In genomic region chr11:1573847-1574255, GRCh38 we compare ENCODE assay signal across 8 cellular contexts. TPM values are rescaled to one million over a fixed set of nuclear protein-coding genes. Genes with fewer than 3 reads are reported as not detected.
DNase-seq lines count a peak whose midpoint lies in the region; ATAC-seq, FAIRE-seq and TF ChIP-seq lines count a peak whose summit lies in the region.

No MANE protein-coding gene starts in this region.

- H3K4me1 Mint-ChIP-seq in IgD-negative memory B cell: peaks cover 0 to 8% (median 1%) of the 10 kb centered on the region in 3 donors

- peaks cover 10% of the 10 kb centered on the region for H3K27me3 Mint-ChIP-seq in IgD-negative memory B cell

- H3K36me3 Mint-ChIP-seq in IgD-negative memory B cell: peaks cover 5% of the 10 kb centered on the region

- H3K27ac ChIP-seq in A549 (peak overlapping the region; percentile 89 to 95), body of pancreas (peak overlapping the region; percentile 86 to 100 (median 94)), mucosa of rectum (ENCODE audit: low read depth in 2 of 2, low read length in 2 of 2) (peak overlapping the region; percentile 96 to 97)

- intact Hi-C loops in body of pancreas (cut with DNase I): no loop called here

- H3K27me3 ChIP-seq in body of pancreas (no peaks in the 10 kb centered on the region), mucosa of rectum (ENCODE audit: control insufficient read depth in 2 of 2, insufficient read depth in 2 of 2, low read length in 2 of 2) (no peaks in the 10 kb centered on the region)

- CTCF ChIA-PET in A549 (lab: Yijun Ruan, JAX): interaction anchor here (0.5 to 26.3 kb wide), 24 partner anchors 9 to 583 kb away, joined by 3 to 719 read pairs (median 8); partner anchors contain the start of genes KRTAP5-1 and KRTAP5-2

- no peak for TF ChIP-seq CTCF in A549 (IDR thresholded peaks at IDR 0.05)
- TF ChIP-seq CTCF in body of pancreas (IDR thresholded peaks at IDR 0.05): no peak

- ATAC-seq in A549: peak; percentile 52 to 78
- ATAC-seq in body of pancreas: peak; percentile 70
- ATAC-seq in HG03469 (IDR thresholded peaks at IDR 0.05; ENCODE audit: unreplicated experiment): no peak
- ATAC-seq in GM18502 (IDR thresholded peaks at IDR 0.05; ENCODE audit: poor library complexity, unreplicated experiment): no peak

- no peak for TF ChIP-seq RAD21 in A549 (conservative IDR thresholded peaks at IDR 0.05 in 1 of 2, IDR thresholded peaks at IDR 0.05 in 1 of 2)

- DNase-seq in A549 (ENCODE audit: low read depth in 1 of 2, low spot score in 1 of 2): peak in 1 of 2 experiments; percentile 71
- peak; percentile 89 to 95 (median 94) for DNase-seq in body of pancreas
- no peak for DNase-seq in A172 (ENCODE audit: low spot score)
- DNase-seq in NOMO-1 treated with dmso at 0.1 percent for 144 hours (lab: John Stamatoyannopoulos, UW; ENCODE audit: unreplicated experiment): no peak

- WGBS in A549 (ENCODE audit: missing lambda C conversion rate): 16% methylated on average over 8 of the region's 10 CpGs
- WGBS in body of pancreas, 2 donors: 2 to 27% methylated on average over 5 to 10 of the region's 10 CpGs

- TF ChIP-seq POLR2A in A549 (IDR thresholded peaks at IDR 0.05; ENCODE audit: low read length): no peak
- peak; percentile 78 to 84 (median 83) for TF ChIP-seq POLR2A in body of pancreas (IDR thresholded peaks at IDR 0.05)

- H3K4me3 Mint-ChIP-seq in IgD-negative memory B cell: peak overlapping the region; percentile 85 to 99 (median 95)

- peak overlapping the region; percentile 92 to 100 (median 97) for H3K27ac Mint-ChIP-seq in IgD-negative memory B cell

- H3K4me1 ChIP-seq in A549: peaks cover 37% of the 10 kb centered on the region
- peaks cover 42% of the 10 kb centered on the region for H3K4me1 ChIP-seq in body of pancreas
- H3K4me1 ChIP-seq in mucosa of rectum (ENCODE audit: control insufficient read depth in 2 of 2, insufficient read depth in 2 of 2, low read length in 2 of 2): peaks cover 29 to 41% of the 10 kb centered on the region in 2 donors

- no peak for TF ChIP-seq EP300 in A549 (IDR thresholded peaks at IDR 0.05)

- H3K4me3 ChIP-seq in A549: peak overlapping the region; percentile 74
- H3K4me3 ChIP-seq in body of pancreas: peak overlapping the region in 1 of 2 donors; percentile 31
- H3K4me3 ChIP-seq in mucosa of rectum (ENCODE audit: low read length in 2 of 2): peak overlapping the region; percentile 69 to 71

- peak overlapping the region; percentile 99 for H3K4me2 ChIP-seq in A549

- H3K9me3 ChIP-seq in A549: peaks cover 14% of the 10 kb centered on the region
- H3K9me3 ChIP-seq in body of pancreas: no peaks in the 10 kb centered on the region
- H3K9me3 ChIP-seq in mucosa of rectum (ENCODE audit: control insufficient read depth in 2 of 2, low read length in 2 of 2): no peaks in the 10 kb centered on the region

- H3K9me3 Mint-ChIP-seq in IgD-negative memory B cell: peaks cover 4 to 5% (median 4%) of the 10 kb centered on the region in 3 donors

- H3K9ac ChIP-seq in mucosa of rectum (ENCODE audit: low read depth in 1 of 2, low read length in 2 of 2): peak overlapping the region; percentile 88 to 95

- FAIRE-seq in A549 (lab: Jason Lieb, UNC): no peak

- H3K36me3 ChIP-seq in body of pancreas (replicated peaks in 1 of 2; ENCODE audit: insufficient read depth in 1 of 2, low read depth in 2 of 2): no peaks in the 10 kb centered on the region
- H3K36me3 ChIP-seq in mucosa of rectum (ENCODE audit: control insufficient read depth in 2 of 2, insufficient read depth in 2 of 2, low read length in 2 of 2): no peaks in the 10 kb centered on the region

- POLR2A ChIA-PET in A549 (lab: Yijun Ruan, JAX): interaction anchor here (1.3 kb wide), 1 partner anchor 9 kb away, joined by 3 read pairs; no protein-coding TSS in a partner anchor

TF ChIP-seq in A549, 52 proteins besides CTCF, POLR2A, EP300 and RAD21:
- TF ChIP-seq HES2 (IDR thresholded peaks at IDR 0.05) (no peak), NPAS2 (CRISPR knock-in tag; IDR thresholded peaks at IDR 0.05; ENCODE audit: borderline replicate concordance) (no peak), FOXS1 (CRISPR knock-in tag; IDR thresholded peaks at IDR 0.05) (no peak)

RNA-seq across cellular contexts. Expression of gene DUSP8, which starts 1.8 kb away (rescaled TPM):
- 2.6 and 3.6 TPM in 2 replicates for polyA plus RNA-seq in A549 (2011; rRNA removed)
- polyA plus RNA-seq in A549 (2012; cell fraction: cytosol; rRNA removed): 2.3 and 5.0 TPM in 2 replicates
- polyA plus RNA-seq in A549 (2012; cell fraction: nucleus; rRNA removed): 8.1 and 8.6 TPM in 2 replicates
- 0.59 to 1.2 TPM (median 0.72 TPM) in 3 replicates for polyA plus RNA-seq in A549 (2017; fragmentation: RNase III; extraction: RNeasy Plus Mini Kit Qiagen cat#74134 plus additional on column Dnase treatment)
- polyA minus RNA-seq in A549 (2011; rRNA and poly(A)+ RNA removed): 5.7 and 7.9 TPM in 2 replicates
- 1.2 TPM for polyA plus RNA-seq in IgD-negative memory B cell
- 10 to 100 TPM in 1 of 2 donors, 1 to 10 TPM in 1; 7.0 to 19.1 TPM for total RNA-seq in body of pancreas
- 2.9 and 5.1 TPM in 2 replicates for total RNA-seq in A172 (2014; rRNA removed; shearing (Covaris generic))

RNA-seq across cellular contexts. Expression of gene KRTAP5-1, which starts 11.2 kb away (rescaled TPM):
- polyA plus RNA-seq in A549 (2011; rRNA removed): not detected in 2 replicates
- not detected in 2 replicates for polyA plus RNA-seq in A549 (2012; cell fraction: cytosol; rRNA removed)
- polyA plus RNA-seq in A549 (2012; cell fraction: nucleus; rRNA removed): not detected in 2 replicates
- not detected in 3 replicates for polyA plus RNA-seq in A549 (2017; fragmentation: RNase III; extraction: RNeasy Plus Mini Kit Qiagen cat#74134 plus additional on column Dnase treatment)
- not detected in 2 replicates for polyA minus RNA-seq in A549 (2011; rRNA and poly(A)+ RNA removed)
- polyA plus RNA-seq in IgD-negative memory B cell: not detected
- not detected for total RNA-seq in body of pancreas
- total RNA-seq in A172 (2014; rRNA removed; shearing (Covaris generic)): not detected in 2 replicates

RNA-seq across cellular contexts. Expression of gene KRTAP5-2, which starts 24.2 kb away (rescaled TPM):
- not detected in 2 replicates for polyA plus RNA-seq in A549 (2011; rRNA removed)
- polyA plus RNA-seq in A549 (2012; cell fraction: cytosol; rRNA removed): not detected in 2 replicates
- polyA plus RNA-seq in A549 (2012; cell fraction: nucleus; rRNA removed): 0.05 TPM in 1 of 2 replicates, not detected in the other
- not detected in 3 replicates for polyA plus RNA-seq in A549 (2017; fragmentation: RNase III; extraction: RNeasy Plus Mini Kit Qiagen cat#74134 plus additional on column Dnase treatment)
- polyA minus RNA-seq in A549 (2011; rRNA and poly(A)+ RNA removed): not detected in 2 replicates
- polyA plus RNA-seq in IgD-negative memory B cell: not detected
- total RNA-seq in body of pancreas: not detected
- not detected in 2 replicates for total RNA-seq in A172 (2014; rRNA removed; shearing (Covaris generic))

RNA-seq across cellular contexts. Expression of gene KRTAP5-3, which starts 34.4 kb away (rescaled TPM):
- polyA plus RNA-seq in A549 (2011; rRNA removed) (not detected in 2 replicates), A549 (2017; fragmentation: RNase III; extraction: RNeasy Plus Mini Kit Qiagen cat#74134 plus additional on column Dnase treatment) (not detected in 3 replicates), IgD-negative memory B cell (not detected)
- not detected in 2 replicates for polyA plus RNA-seq in A549 (2012; cell fraction: cytosol; rRNA removed)
- polyA plus RNA-seq in A549 (2012; cell fraction: nucleus; rRNA removed): not detected in 2 replicates
- not detected in 2 replicates for polyA minus RNA-seq in A549 (2011; rRNA and poly(A)+ RNA removed)
- not detected for total RNA-seq in body of pancreas
- total RNA-seq in A172 (2014; rRNA removed; shearing (Covaris generic)): not detected in 2 replicates

RNA-seq across cellular contexts. Expression of gene KRTAP5-4, which starts 48.1 kb away (rescaled TPM):
- not detected in 2 replicates for polyA plus RNA-seq in A549 (2011; rRNA removed)
- polyA plus RNA-seq in A549 (2012; cell fraction: cytosol; rRNA removed): not detected in 2 replicates
- not detected in 2 replicates for polyA plus RNA-seq in A549 (2012; cell fraction: nucleus; rRNA removed)
- not detected in 3 replicates for polyA plus RNA-seq in A549 (2017; fragmentation: RNase III; extraction: RNeasy Plus Mini Kit Qiagen cat#74134 plus additional on column Dnase treatment)
- polyA minus RNA-seq in A549 (2011; rRNA and poly(A)+ RNA removed): not detected in 2 replicates
- polyA plus RNA-seq in IgD-negative memory B cell: not detected
- total RNA-seq in body of pancreas: not detected
- total RNA-seq in A172 (2014; rRNA removed; shearing (Covaris generic)): not detected in 2 replicates

Comparison
In these comparisons a context has a peak if more than half of its experiments do, and no peak if none do; other contexts are left out.
1. ATAC-seq: peak in A549 (2 of 2) and body of pancreas (single experiment); none in HG03469 (single experiment) and GM18502 (single experiment).
2. DNase-seq: peak in body of pancreas (4 of 4); none in A172 (single experiment) and NOMO-1 treated with dmso at 0.1 percent for 144 hours (single experiment).
3. Peak in every context shown above with its lines, with median percentiles within 50 percentile points of each other: H3K27ac ChIP-seq.